30 cellular contexts compared by ENCODE assay signal in genomic region chr11:93710239-93710638, GRCh38.
"Had no signal": no experiment of that assay in that cellular context is flagged by ENCODE, and none has a peak within 500 bp of the region (broad histone marks: within the 10 kb centered on the region; RNA-seq: fewer than 3 reads in every experiment).

No MANE protein-coding gene starts in this region.

- H3K36me3 ChIP-seq: colonic mucosa had no signal

- H3K4me1 Mint-ChIP-seq: activated naive CD4-positive, alpha-beta T cell treated with anti-CD3 and anti-CD28 coated beads, Interleukin-2, amount 10 ng/mL, durations not matched to agents 7 days and 5 days; activated naive CD8-positive, alpha-beta T cell treated with anti-CD3 and anti-CD28 coated beads, Interleukin-2, amount 10 ng/mL, durations not matched to agents 7 days and 5 days; brain had no signal

- H3K27ac Mint-ChIP-seq: activated CD4-positive, alpha-beta T cell treated with anti-CD3 and anti-CD28 coated beads for 36 hours; activated CD8-positive, alpha-beta T cell treated with anti-CD3 and anti-CD28 coated beads for 36 hours; activated naive CD4-positive, alpha-beta T cell treated with anti-CD3 and anti-CD28 coated beads, Interleukin-2, amount 10 ng/mL, durations not matched to agents 7 days and 5 days; activated naive CD4-positive, alpha-beta T cell treated with anti-CD3 and anti-CD28 coated beads, Interleukin-2, amount 50 U/mL, for 72 hours; activated naive CD8-positive, alpha-beta T cell treated with anti-CD3 and anti-CD28 coated beads, Interleukin-2, amount 10 ng/mL, durations not matched to agents 7 days and 5 days; brain; T-cell had no signal

- ATAC-seq: activated CD4-positive, alpha-beta T cell treated with anti-CD3 and anti-CD28 coated beads for 36 hours; activated CD8-positive, alpha-beta T cell treated with anti-CD3 and anti-CD28 coated beads for 36 hours; activated naive CD4-positive, alpha-beta T cell treated with anti-CD3 and anti-CD28 coated beads, Interleukin-2, amount 50 U/mL, for 72 hours; gastroesophageal sphincter; heart right ventricle; T-cell had no signal

- H2AFZ ChIP-seq: hepatocyte had no signal

- FAIRE-seq: endothelial cell of umbilical vein had no signal

- H3K27me3 ChIP-seq: ascending aorta, breast epithelium, cardiac muscle cell, colonic mucosa, esophagus squamous epithelium, gastroesophageal sphincter, heart right ventricle, hepatocyte had no signal

- H3K4me3 ChIP-seq: ascending aorta, breast epithelium, cardiac muscle cell, colonic mucosa, esophagus squamous epithelium, gastroesophageal sphincter, heart right ventricle, hepatocyte had no signal

- H3K4me1 ChIP-seq: ascending aorta, breast epithelium, colonic mucosa, esophagus squamous epithelium, gastroesophageal sphincter had no signal

- H3K4me3 Mint-ChIP-seq: activated CD4-positive, alpha-beta T cell treated with anti-CD3 and anti-CD28 coated beads for 36 hours; activated CD8-positive, alpha-beta T cell treated with anti-CD3 and anti-CD28 coated beads for 36 hours; activated naive CD4-positive, alpha-beta T cell treated with anti-CD3 and anti-CD28 coated beads, Interleukin-2, amount 10 ng/mL, durations not matched to agents 7 days and 5 days; activated naive CD8-positive, alpha-beta T cell treated with anti-CD3 and anti-CD28 coated beads, Interleukin-2, amount 10 ng/mL, durations not matched to agents 7 days and 5 days; brain; T-cell had no signal

- H3K9me3 ChIP-seq: colonic mucosa had no signal

- DNase-seq: activated CD4-positive, alpha-beta T cell treated with anti-CD3 and anti-CD28 coated beads for 36 hours; activated CD4-positive, alpha-beta T cell treated with anti-CD3 and anti-CD28 coated beads, Interleukin-2, amount 50 U/mL, for 1 hour; activated CD4-positive, alpha-beta T cell treated with anti-CD3 and anti-CD28 coated beads, Interleukin-2, amount 50 U/mL, for 48 hours; activated CD4-positive, CD25-positive, alpha-beta regulatory T cell; activated CD4-positive, CD25-positive, alpha-beta regulatory T cell treated with anti-CD3 and anti-CD28 coated beads, Interleukin-2, amount 50 U/mL, for 72 hours; activated CD8-positive, alpha-beta memory T cell treated with anti-CD3 and anti-CD28 coated beads for 24 hours; activated CD8-positive, alpha-beta T cell treated with anti-CD3 and anti-CD28 coated beads for 36 hours; activated gamma-delta T cell; activated naive CD4-positive, alpha-beta T cell; activated naive CD4-positive, alpha-beta T cell treated with anti-CD3 and anti-CD28 coated beads, Interleukin-2, amount 10 ng/mL, durations not matched to agents 7 days and 5 days; activated naive CD8-positive, alpha-beta T cell treated with anti-CD3 and anti-CD28 coated beads, Interleukin-2, amount 10 ng/mL, durations not matched to agents 7 days and 5 days; activated T-cell treated with anti-CD3 and anti-CD28 coated beads, Interleukin-2, amount 50 U/mL, for 48 hours; central memory CD4-positive, alpha-beta T cell; cerebellar nuclear complex; colonic mucosa; effector CD8-positive, alpha-beta T cell; esophagus squamous epithelium; foreskin melanocyte; heart right ventricle; T-cell; T-helper 2 cell had no signal

- H3K27me3 Mint-ChIP-seq: activated CD4-positive, alpha-beta T cell treated with anti-CD3 and anti-CD28 coated beads for 36 hours; activated CD8-positive, alpha-beta T cell treated with anti-CD3 and anti-CD28 coated beads for 36 hours; activated naive CD4-positive, alpha-beta T cell treated with anti-CD3 and anti-CD28 coated beads, Interleukin-2, amount 10 ng/mL, durations not matched to agents 7 days and 5 days; activated naive CD8-positive, alpha-beta T cell treated with anti-CD3 and anti-CD28 coated beads, Interleukin-2, amount 10 ng/mL, durations not matched to agents 7 days and 5 days; brain; T-cell had no signal

- H3K4me2 ChIP-seq: hepatocyte had no signal

- H3K27ac ChIP-seq: ascending aorta, breast epithelium, cardiac muscle cell, colonic mucosa, epithelial cell of prostate, esophagus squamous epithelium, gastroesophageal sphincter, heart right ventricle, hepatocyte had no signal
